ENCODE assay signal across 7 cellular contexts in the genomic region with DNA sequence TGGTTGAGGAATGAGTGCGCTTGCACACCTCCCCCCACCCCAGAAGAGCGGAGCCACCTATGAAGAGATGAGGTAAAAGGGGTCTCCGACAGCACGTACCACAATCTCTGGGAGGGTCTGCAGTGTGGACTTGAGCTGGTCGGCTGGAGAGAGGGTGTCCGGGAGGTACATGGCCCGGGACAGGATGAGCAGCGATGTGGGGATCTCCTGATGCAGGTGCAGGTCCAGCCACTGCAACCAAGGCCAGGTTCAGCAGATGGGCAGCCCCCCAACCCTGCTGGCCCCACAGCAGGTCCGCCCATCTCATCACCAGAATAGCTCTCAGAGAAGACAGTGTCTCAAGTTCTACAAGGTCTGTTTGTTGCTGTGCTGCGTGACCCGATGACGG.
"Had no signal": no experiment of that assay in that cellular context is flagged by ENCODE, and none has a peak within 500 bp of the region (broad histone marks: within the 10 kb centered on the region; RNA-seq: fewer than 3 reads in every experiment).

No MANE protein-coding gene starts in this region.

- H3K27ac ChIP-seq: HL-60 had no signal

- H3K27me3 Mint-ChIP-seq: IgD-negative memory B cell had no signal

- ATAC-seq: HepG2 had no signal

- H3K36me3 Mint-ChIP-seq: IgD-negative memory B cell had no signal

- H3K27ac Mint-ChIP-seq: IgD-negative memory B cell had no signal

- H3K9me3 Mint-ChIP-seq: IgD-negative memory B cell had no signal

- DNase-seq: IMR-90, KBM-7, KG1 had no signal

- H3K4me3 Mint-ChIP-seq: IgD-negative memory B cell had no signal

- FAIRE-seq: HepG2, HTR-8/SVneo had no signal
